In genomic region chr5:136133416-136134383, GRCh38 we compare ENCODE assay signal across 8 cellular contexts. TPM values are rescaled to one million over a fixed set of nuclear protein-coding genes. Genes with fewer than 3 reads are reported as not detected.
A peak's percentile ranks its signal among the peaks of the same experiment; 100 is the strongest.
DNase-seq lines count a peak whose midpoint lies in the region; ATAC-seq and TF ChIP-seq lines count a peak whose summit lies in the region.

No MANE protein-coding gene starts in this region.

- TF ChIP-seq POLR2A in spleen (IDR thresholded peaks at IDR 0.05) = no peak

- ATAC-seq in GM18498 (IDR thresholded peaks at IDR 0.05; ENCODE audit: unreplicated experiment) (peak; percentile 18), HG03521 (IDR thresholded peaks at IDR 0.05; ENCODE audit: unreplicated experiment) (peak; percentile 16), GM18861 (IDR thresholded peaks at IDR 0.05; ENCODE audit: unreplicated experiment) (no peak)

- H3K4me1 ChIP-seq in SJSA1 (replicated peaks) (peaks cover 18% of the 10 kb centered on the region), spleen (peaks cover 12 to 66% (median 50%) of the 10 kb centered on the region in 6 donors)

- H3K9me3 ChIP-seq in SJSA1 (replicated peaks) (no peaks in the 10 kb centered on the region), spleen (no peaks in the 10 kb centered on the region)

- peak overlapping the region; percentile 76 for H3K27ac ChIP-seq in SJSA1
- peak overlapping the region; percentile 90 to 97 (median 95) for H3K27ac ChIP-seq in spleen

- peaks cover 13% of the 10 kb centered on the region for H3K36me3 ChIP-seq in SJSA1
- no peaks in the 10 kb centered on the region for H3K36me3 ChIP-seq in kidney epithelial cell (ENCODE audit: control insufficient read depth, insufficient read depth, low read length)
- H3K36me3 ChIP-seq in spleen = no peaks in the 10 kb centered on the region

- TF ChIP-seq CTCF in choroid plexus epithelial cell (conservative IDR thresholded peaks at IDR 0.05; ENCODE audit: low read depth, low read length) = no peak
- no peak for TF ChIP-seq CTCF in kidney epithelial cell (IDR thresholded peaks at IDR 0.05; ENCODE audit: insufficient read depth, low read length, poor library complexity, severe bottlenecking)
- no peak for TF ChIP-seq CTCF in spleen (IDR thresholded peaks at IDR 0.05 in 8 of 11, conservative IDR thresholded peaks at IDR 0.05 in 3 of 11)

- intact Hi-C loops in spleen (cut with DNase I; ENCODE audit: low total_unique reads) = no loop called here

- no peaks in the 10 kb centered on the region for H3K27me3 ChIP-seq in SJSA1 (replicated peaks)
- no peaks in the 10 kb centered on the region for H3K27me3 ChIP-seq in kidney epithelial cell (ENCODE audit: control insufficient read depth, insufficient read depth, low read length)
- no peaks in the 10 kb centered on the region for H3K27me3 ChIP-seq in spleen (replicated peaks in 1 of 7)

- DNase-seq in AG20443 (ENCODE audit: low spot score) (peak; percentile 74), SJSA1 (ENCODE audit: low read depth in 1 of 2, low spot score in 2 of 2) (peak in 1 of 2 experiments; percentile 9), choroid plexus epithelial cell (ENCODE audit: low read depth) (peak; percentile 84), kidney epithelial cell (ENCODE audit: low read depth) (no peak), spleen (no peak)

- H3K4me3 ChIP-seq in SJSA1 = peak overlapping the region; percentile 90
- H3K4me3 ChIP-seq in choroid plexus epithelial cell (ENCODE audit: low read depth, low read length) = peak overlapping the region; percentile 81
- H3K4me3 ChIP-seq in kidney epithelial cell (ENCODE audit: low read depth, low read length) = peak overlapping the region; percentile 81
- H3K4me3 ChIP-seq in spleen = peak overlapping the region; percentile 76 to 96 (median 80)

- 4 to 5% (median 5%) methylated on average over 21 to 25 of the region's 25 CpGs for WGBS in spleen, 5 donors

RNA-seq across cellular contexts. Expression of gene SMAD5, which starts 1.1 kb away (rescaled TPM):
- 93.6 and 179 TPM in 2 replicates for total RNA-seq in SJSA1 (2014; rRNA removed; shearing (Covaris generic))
- 37.4 and 40.1 TPM in 2 replicates for total RNA-seq in kidney epithelial cell
- 10 to 100 TPM; 50.1 to 70.4 (median 55.4) TPM for total RNA-seq in spleen
- polyA plus RNA-seq in spleen = 1 to 10 TPM; 5.3 to 9.5 (median 5.8) TPM

RNA-seq across cellular contexts. Expression of gene SMIM32, which starts 59.3 kb away (rescaled TPM):
- total RNA-seq in SJSA1 (2014; rRNA removed; shearing (Covaris generic)) = not detected in 2 replicates
- total RNA-seq in kidney epithelial cell (0.08 TPM in 1 of 2 replicates, not detected in the other), spleen (under 1 TPM in 1 of 7 donors, not detected in 6; 0.37 TPM)
- not detected for polyA plus RNA-seq in spleen

Comparison
In these comparisons a context has a peak if more than half of its experiments do, and no peak if none do; other contexts are left out.
1. DNase-seq: peak in AG20443 (single experiment) and choroid plexus epithelial cell (single experiment); none in kidney epithelial cell (single experiment) and spleen (single experiment).
2. Peak in every context shown above with its lines, with median percentiles within 50 percentile points of each other: H3K4me3 ChIP-seq.